ENCODE assay signal across 2 cellular contexts in the genomic region with DNA sequence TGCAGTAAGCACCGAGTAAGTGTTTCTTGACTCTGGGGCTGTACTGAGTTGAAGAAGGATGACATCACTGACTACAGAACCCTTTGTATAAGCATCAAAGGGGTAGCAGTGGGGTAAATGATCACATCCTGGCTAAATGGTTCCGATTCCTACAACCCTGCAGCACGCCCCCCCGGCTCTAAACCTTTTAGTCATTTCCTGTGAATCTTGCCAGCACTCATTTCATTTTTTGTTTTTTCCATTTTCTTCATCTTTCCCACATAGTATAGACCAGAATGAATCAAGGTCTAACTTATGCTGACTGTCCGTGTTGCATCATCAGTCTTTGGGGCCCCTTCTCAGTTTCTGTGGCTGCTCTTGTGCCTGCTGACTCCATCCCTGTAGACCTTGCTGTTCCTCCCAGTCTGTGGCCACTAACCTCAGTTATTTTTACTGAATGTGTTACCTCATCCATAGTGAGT.
TF ChIP-seq lines count a peak whose summit lies in the region.

No MANE protein-coding gene starts in this region.

TF ChIP-seq in HEK293, 187 proteins besides CTCF, POLR2A, EP300 and RAD21 (continues in another document):
- no peak for TF ChIP-seq ZBTB26 (tag by site-specific recombination; optimal IDR thresholded peaks at IDR 0.05)
- TF ChIP-seq ZNF529 (tag by site-specific recombination; IDR thresholded peaks at IDR 0.05; ENCODE audit: insufficient replicate concordance), result no peak
- no peak for TF ChIP-seq ZBTB49 (tag by site-specific recombination; IDR thresholded peaks at IDR 0.05; ENCODE audit: low read depth)
- TF ChIP-seq, protein P1, sequence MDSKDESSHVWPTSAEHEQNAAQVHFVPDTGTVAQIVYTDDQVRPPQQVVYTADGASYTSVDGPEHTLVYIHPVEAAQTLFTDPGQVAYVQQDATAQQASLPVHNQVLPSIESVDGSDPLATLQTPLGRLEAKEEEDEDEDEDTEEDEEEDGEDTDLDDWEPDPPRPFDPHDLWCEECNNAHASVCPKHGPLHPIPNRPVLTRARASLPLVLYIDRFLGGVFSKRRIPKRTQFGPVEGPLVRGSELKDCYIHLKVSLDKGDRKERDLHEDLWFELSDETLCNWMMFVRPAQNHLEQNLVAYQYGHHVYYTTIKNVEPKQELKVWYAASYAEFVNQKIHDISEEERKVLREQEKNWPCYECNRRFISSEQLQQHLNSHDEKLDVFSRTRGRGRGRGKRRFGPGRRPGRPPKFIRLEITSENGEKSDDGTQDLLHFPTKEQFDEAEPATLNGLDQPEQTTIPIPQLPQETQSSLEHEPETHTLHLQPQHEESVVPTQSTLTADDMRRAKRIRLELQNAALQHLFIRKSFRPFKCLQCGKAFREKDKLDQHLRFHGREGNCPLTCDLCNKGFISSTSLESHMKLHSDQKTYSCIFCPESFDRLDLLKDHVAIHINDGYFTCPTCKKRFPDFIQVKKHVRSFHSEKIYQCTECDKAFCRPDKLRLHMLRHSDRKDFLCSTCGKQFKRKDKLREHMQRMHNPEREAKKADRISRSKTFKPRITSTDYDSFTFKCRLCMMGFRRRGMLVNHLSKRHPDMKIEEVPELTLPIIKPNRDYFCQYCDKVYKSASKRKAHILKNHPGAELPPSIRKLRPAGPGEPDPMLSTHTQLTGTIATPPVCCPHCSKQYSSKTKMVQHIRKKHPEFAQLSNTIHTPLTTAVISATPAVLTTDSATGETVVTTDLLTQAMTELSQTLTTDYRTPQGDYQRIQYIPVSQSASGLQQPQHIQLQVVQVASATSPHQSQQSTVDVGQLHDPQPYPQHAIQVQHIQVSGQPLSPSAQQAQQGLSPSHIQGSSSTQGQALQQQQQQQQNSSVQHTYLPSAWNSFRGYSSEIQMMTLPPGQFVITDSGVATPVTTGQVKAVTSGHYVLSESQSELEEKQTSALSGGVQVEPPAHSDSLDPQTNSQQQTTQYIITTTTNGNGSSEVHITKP (tag by site-specific recombination; IDR thresholded peaks at IDR 0.05), result peak; percentile 70; the same call in 1 of the 2 replicates
- TF ChIP-seq ZNF335 (tag by site-specific recombination; conservative IDR thresholded peaks at IDR 0.05), result peak; percentile 51
- TF ChIP-seq ZNF391 (tag by site-specific recombination; IDR thresholded peaks at IDR 0.05; ENCODE audit: borderline replicate concordance, low read depth), result no peak
- no peak for TF ChIP-seq GFI1B (tag by site-specific recombination; IDR thresholded peaks at IDR 0.05)
- TF ChIP-seq ZNF133 (tag by site-specific recombination; IDR thresholded peaks at IDR 0.05), result peak; percentile 68; the same call in 1 of the 2 replicates
- TF ChIP-seq, protein P2, sequence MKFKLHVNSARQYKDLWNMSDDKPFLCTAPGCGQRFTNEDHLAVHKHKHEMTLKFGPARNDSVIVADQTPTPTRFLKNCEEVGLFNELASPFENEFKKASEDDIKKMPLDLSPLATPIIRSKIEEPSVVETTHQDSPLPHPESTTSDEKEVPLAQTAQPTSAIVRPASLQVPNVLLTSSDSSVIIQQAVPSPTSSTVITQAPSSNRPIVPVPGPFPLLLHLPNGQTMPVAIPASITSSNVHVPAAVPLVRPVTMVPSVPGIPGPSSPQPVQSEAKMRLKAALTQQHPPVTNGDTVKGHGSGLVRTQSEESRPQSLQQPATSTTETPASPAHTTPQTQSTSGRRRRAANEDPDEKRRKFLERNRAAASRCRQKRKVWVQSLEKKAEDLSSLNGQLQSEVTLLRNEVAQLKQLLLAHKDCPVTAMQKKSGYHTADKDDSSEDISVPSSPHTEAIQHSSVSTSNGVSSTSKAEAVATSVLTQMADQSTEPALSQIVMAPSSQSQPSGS (tag by site-specific recombination; IDR thresholded peaks at IDR 0.05; ENCODE audit: low read depth), result 0 out of 2 replicates have a peak, but pooled peaks have one; percentile 14
- TF ChIP-seq ZNF202 (tag by site-specific recombination; IDR thresholded peaks at IDR 0.05; ENCODE audit: borderline replicate concordance), result no peak
- TF ChIP-seq, protein P3, sequence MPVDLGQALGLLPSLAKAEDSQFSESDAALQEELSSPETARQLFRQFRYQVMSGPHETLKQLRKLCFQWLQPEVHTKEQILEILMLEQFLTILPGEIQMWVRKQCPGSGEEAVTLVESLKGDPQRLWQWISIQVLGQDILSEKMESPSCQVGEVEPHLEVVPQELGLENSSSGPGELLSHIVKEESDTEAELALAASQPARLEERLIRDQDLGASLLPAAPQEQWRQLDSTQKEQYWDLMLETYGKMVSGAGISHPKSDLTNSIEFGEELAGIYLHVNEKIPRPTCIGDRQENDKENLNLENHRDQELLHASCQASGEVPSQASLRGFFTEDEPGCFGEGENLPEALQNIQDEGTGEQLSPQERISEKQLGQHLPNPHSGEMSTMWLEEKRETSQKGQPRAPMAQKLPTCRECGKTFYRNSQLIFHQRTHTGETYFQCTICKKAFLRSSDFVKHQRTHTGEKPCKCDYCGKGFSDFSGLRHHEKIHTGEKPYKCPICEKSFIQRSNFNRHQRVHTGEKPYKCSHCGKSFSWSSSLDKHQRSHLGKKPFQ (tag by site-specific recombination; IDR thresholded peaks at IDR 0.05), result no peak

TF ChIP-seq in H1, 55 proteins besides CTCF, POLR2A, EP300 and RAD21 (continued from another document):
- TF ChIP-seq GTF2F1 (IDR thresholded peaks at IDR 0.05; ENCODE audit: borderline replicate concordance, low read depth, low read length), result no peak
